13 cellular contexts compared by ENCODE assay signal in the genomic region with DNA sequence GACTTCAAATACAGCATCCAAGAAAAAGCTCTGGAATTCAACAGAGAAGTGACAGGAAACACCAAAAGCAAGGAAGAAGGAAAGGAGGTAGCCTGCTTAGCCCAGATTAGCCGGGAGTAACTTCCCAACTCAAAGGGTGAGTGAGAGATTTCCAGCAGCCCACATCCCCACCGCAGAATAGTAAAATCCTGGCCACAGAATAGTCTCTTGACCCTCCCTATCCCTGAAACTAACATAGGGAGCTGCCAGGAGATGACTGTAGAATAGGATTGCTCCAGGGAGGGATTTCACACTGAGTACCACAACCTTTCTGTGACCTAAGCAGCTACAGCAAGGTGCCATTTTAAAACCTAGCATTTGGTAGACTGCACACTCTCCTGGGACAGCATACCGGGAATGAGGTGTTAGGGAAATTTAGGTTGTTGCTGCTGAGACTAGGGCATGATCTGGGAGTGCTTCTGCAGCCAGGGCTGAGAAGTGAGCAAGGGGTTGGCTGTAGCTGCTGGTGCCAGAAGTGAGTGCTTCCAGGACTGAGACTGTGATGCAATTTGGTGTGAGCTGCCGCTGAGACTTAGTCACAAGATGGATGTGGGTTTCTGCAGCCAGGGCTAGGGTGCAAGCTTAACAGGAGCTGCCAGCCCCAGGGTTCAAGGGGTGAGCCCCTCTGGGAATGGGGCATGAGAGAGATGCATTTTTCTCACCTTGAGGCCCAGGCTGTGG.
DNase-seq lines count a peak whose midpoint lies in the region; ATAC-seq, FAIRE-seq and TF ChIP-seq lines count a peak whose summit lies in the region.
"Had no signal": no experiment of that assay in that cellular context is flagged by ENCODE, and none has a peak within 500 bp of the region (broad histone marks: within the 10 kb centered on the region; RNA-seq: fewer than 3 reads in every experiment).

No MANE protein-coding gene starts in this region.

- peak overlapping the region; percentile 8; the same call in 1 of the 2 replicates for H4K91ac ChIP-seq in IMR-90 (ENCODE audit: insufficient read depth, low read depth, low read length)

- H2AFZ ChIP-seq in IMR-90 (replicated peaks; ENCODE audit: low read length, poor library complexity) = peak overlapping the region; percentile 1

- H3K4me1 Mint-ChIP-seq in neural crest cell (no peaks in the 10 kb centered on the region), T-cell (no peaks in the 10 kb centered on the region)
- no peaks in the 10 kb centered on the region for H3K4me1 Mint-ChIP-seq in activated CD4-positive, alpha-beta memory T cell treated with anti-CD3 and anti-CD28 coated beads for 36 hours (ENCODE audit: low read depth)
- H3K4me1 Mint-ChIP-seq: B cell had no signal

- peak overlapping the region; percentile 10; the same call in 1 of the 2 replicates for H3K14ac ChIP-seq in IMR-90 (replicated peaks; ENCODE audit: low read depth, low read length)

- no peak overlapping the region for H4K5ac ChIP-seq in IMR-90 (ENCODE audit: low read depth, low read length)

- CTCF ChIA-PET in IMR-90 (lab: Yijun Ruan, JAX) = no interaction called here
- CTCF ChIA-PET in activated CD4-positive, alpha-beta memory T cell treated with anti-CD3 and anti-CD28 coated beads for 36 hours (lab: Charles Lee) = no interaction called here
- CTCF ChIA-PET in T-cell (lab: Charles Lee) = no interaction called here

- no peak overlapping the region for H3K4ac ChIP-seq in IMR-90 (ENCODE audit: low read depth, low read length)

- no peaks in the 10 kb centered on the region for H3K9me1 ChIP-seq in IMR-90 (ENCODE audit: insufficient read depth, low read length)

- H2AK9ac ChIP-seq in IMR-90 (replicated peaks; ENCODE audit: low read depth, low read length, poor library complexity) = peak overlapping the region; percentile 7

- H3K27me3 ChIP-seq in IMR-90 (ENCODE audit: control insufficient read depth, insufficient read depth, low read length) (no peaks in the 10 kb centered on the region), bronchial epithelial cell (ENCODE audit: control insufficient read depth, insufficient read depth, low read length) (no peaks in the 10 kb centered on the region), Peyer's patch (no peaks in the 10 kb centered on the region)

- in situ Hi-C loops in IMR-90 (cut with MboI; ENCODE audit: low sequenced_read_pairs) = no loop called here

- H3K18ac ChIP-seq in IMR-90 (ENCODE audit: low read depth, low read length) = no peak overlapping the region

- H3K9ac ChIP-seq in IMR-90 (ENCODE audit: low read depth, low read length) = no peak overlapping the region

- H3K9me3 Mint-ChIP-seq in neural crest cell (peaks cover 21% of the 10 kb centered on the region), T-cell (peaks cover 16 to 38% (median 29%) of the 10 kb centered on the region in 3 donors)
- peaks cover 39% of the 10 kb centered on the region for H3K9me3 Mint-ChIP-seq in activated CD4-positive, alpha-beta memory T cell treated with anti-CD3 and anti-CD28 coated beads for 36 hours

- no peaks in the 10 kb centered on the region; the same call in 1 of the 2 replicates for H4K20me1 ChIP-seq in IMR-90 (ENCODE audit: insufficient read depth, low read length)

- H3K9me3 ChIP-seq in IMR-90 (ENCODE audit: control insufficient read depth, insufficient read depth, low read length) (peaks cover 17% of the 10 kb centered on the region), Peyer's patch (peaks cover 0 to 11% (median 0%) of the 10 kb centered on the region in 4 donors)

- no peak overlapping the region; the same call in 1 of the 2 replicates for H3K4me2 ChIP-seq in IMR-90 (ENCODE audit: low read depth, low read length)

- no peak overlapping the region for H2BK5ac ChIP-seq in IMR-90 (ENCODE audit: low read depth, low read length, poor library complexity, severe bottlenecking)

- intact Hi-C loops in IMR-90 (cut with micrococcal nuclease) = no loop called here
- intact Hi-C loops in activated CD4-positive, alpha-beta memory T cell treated with anti-CD3 and anti-CD28 coated beads for 36 hours (cut with micrococcal nuclease) = no loop called here

- H3K27ac ChIP-seq in IMR-90 (ENCODE audit: insufficient read depth, low read length) (peak overlapping the region; percentile 18; the same call in 1 of the 2 replicates), Peyer's patch (no peak overlapping the region)
- H3K27ac ChIP-seq: WERI-Rb-1 had no signal

- H3K36me3 ChIP-seq in IMR-90 (ENCODE audit: control insufficient read depth, insufficient read depth, low read length) (no peaks in the 10 kb centered on the region), bronchial epithelial cell (ENCODE audit: control insufficient read depth, insufficient read depth, low read length) (no peaks in the 10 kb centered on the region), Peyer's patch (no peaks in the 10 kb centered on the region)
- H3K36me3 ChIP-seq: WERI-Rb-1 had no signal

- no peaks in the 10 kb centered on the region for H3K79me1 ChIP-seq in IMR-90 (ENCODE audit: low read depth in 1 of 2, low read length in 2 of 2)

- H3K4me3 ChIP-seq in AG09309 (ENCODE audit: control insufficient read depth, low read depth, low read length) (no peak overlapping the region), IMR-90 (ENCODE audit: insufficient read depth, low read depth, low read length) (no peak overlapping the region), bronchial epithelial cell (ENCODE audit: low read depth, low read length) (no peak overlapping the region), Peyer's patch (no peak overlapping the region)

- no peak for TF ChIP-seq CTCF in AG09309 (IDR thresholded peaks at IDR 0.05; ENCODE audit: control insufficient read depth, insufficient read depth, low read depth, low read length, missing control alignments)
- no peak for TF ChIP-seq CTCF in IMR-90 (conservative IDR thresholded peaks at IDR 0.05; ENCODE audit: low read depth, low read length)
- no peak for TF ChIP-seq CTCF in bronchial epithelial cell (IDR thresholded peaks at IDR 0.05; ENCODE audit: insufficient read depth, low read length, severe bottlenecking)
- TF ChIP-seq CTCF in neural crest cell (conservative IDR thresholded peaks at IDR 0.05) = no peak
- TF ChIP-seq CTCF in Peyer's patch (IDR thresholded peaks at IDR 0.05) = no peak

- H3K4me1 ChIP-seq in IMR-90 (ENCODE audit: control insufficient read depth, insufficient read depth, low read length) (peaks cover 14% of the 10 kb centered on the region), Peyer's patch (no peaks in the 10 kb centered on the region)

- peak; percentile 86 for DNase-seq in AG09309 (ENCODE audit: low read depth)
- DNase-seq in IMR-90 = peak; percentile 79
- peak; percentile 29 for DNase-seq in bronchial epithelial cell (ENCODE audit: low read depth)
- DNase-seq in neural crest cell (ENCODE audit: low read depth, low spot score) = no peak
- no peak for DNase-seq in Peyer's patch
- no peak for DNase-seq in activated CD4-positive, alpha-beta memory T cell treated with anti-CD3 and anti-CD28 coated beads for 36 hours
- no peak for DNase-seq in T-cell
- DNase-seq: NCI-H187; NCI-H774; stimulated activated CD4-positive, alpha-beta T cell treated with anti-CD3 and anti-CD28 coated beads, Interleukin-15, amount 100 ng/mL, for 24 hours; WERI-Rb-1 had no signal

- BruUV-seq in IMR-90 (replicated peaks; lab: Mats Ljungman, UMichigan) = no TSS peak

- peak overlapping the region; percentile 17; the same call in 1 of the 2 replicates for H2AK5ac ChIP-seq in IMR-90 (ENCODE audit: low read depth, low read length)

- dilution Hi-C loops in IMR-90 (cut with HindIII; ENCODE audit: low sequenced_read_pairs, unreplicated experiment) = no loop called here

- FAIRE-seq in bronchial epithelial cell (lab: Jason Lieb, UNC) = peak; percentile 23

- TF ChIP-seq RAD21 in IMR-90 (IDR thresholded peaks at IDR 0.05; ENCODE audit: low read length) = no peak

- H3K36me3 Mint-ChIP-seq in neural crest cell (ENCODE audit: low read depth) = peaks cover 8% of the 10 kb centered on the region
- H3K36me3 Mint-ChIP-seq in activated CD4-positive, alpha-beta memory T cell treated with anti-CD3 and anti-CD28 coated beads for 36 hours = peaks cover 6% of the 10 kb centered on the region
- no peaks in the 10 kb centered on the region for H3K36me3 Mint-ChIP-seq in T-cell

- TF ChIP-seq POLR2A in IMR-90 (IDR thresholded peaks at IDR 0.05; ENCODE audit: low read depth, low read length) = no peak
- no peak for TF ChIP-seq POLR2A in Peyer's patch (IDR thresholded peaks at IDR 0.05)

- WGBS in IMR-90 (ENCODE audit: extremely low coverage in 2 of 2, insufficient read length in 1 of 2), 2 experiments = 36% methylated on average over 2 of the region's 4 CpGs; no CpG with 5 or more reads in 1 of the 2 experiments

- H3K23ac ChIP-seq in IMR-90 (ENCODE audit: low read depth, low read length) = no peak overlapping the region

- H2BK120ac ChIP-seq in IMR-90 (ENCODE audit: low read depth, low read length) = peak overlapping the region; percentile 30; the same call in 1 of the 2 replicates

- POLR2A ChIA-PET in IMR-90 (lab: Charles Lee; ENCODE audit: unreplicated experiment) (no interaction called here), T-cell (lab: Charles Lee) (no interaction called here)
- POLR2A ChIA-PET in activated CD4-positive, alpha-beta memory T cell treated with anti-CD3 and anti-CD28 coated beads for 36 hours (lab: Charles Lee) = no interaction called here

- H3K27ac Mint-ChIP-seq in neural crest cell (ENCODE audit: unreplicated experiment) (peak overlapping the region; percentile 35), T-cell (no peak overlapping the region)
- no peak overlapping the region for H3K27ac Mint-ChIP-seq in activated CD4-positive, alpha-beta memory T cell treated with anti-CD3 and anti-CD28 coated beads for 36 hours
- H3K27ac Mint-ChIP-seq: B cell had no signal

- H2BK20ac ChIP-seq in IMR-90 (ENCODE audit: low read depth, low read length) = no peak overlapping the region; the same call in 1 of the 2 replicates

- no peak overlapping the region for H3K56ac ChIP-seq in IMR-90 (ENCODE audit: extremely low read depth, insufficient read depth, low read length)

- H4K8ac ChIP-seq in IMR-90 (ENCODE audit: low read depth in 2 of 2, low read length in 2 of 2) = peak overlapping the region in 1 of 2 experiments; percentile 6; a peak in 1 of 4 replicates

- H3K27me3 Mint-ChIP-seq in neural crest cell (ENCODE audit: low read depth) = no peaks in the 10 kb centered on the region
- H3K27me3 Mint-ChIP-seq in activated CD4-positive, alpha-beta memory T cell treated with anti-CD3 and anti-CD28 coated beads for 36 hours = no peaks in the 10 kb centered on the region
- peaks cover 0 to 7% of the 10 kb centered on the region in 2 donors for H3K27me3 Mint-ChIP-seq in T-cell
- H3K27me3 Mint-ChIP-seq: B cell had no signal

- ATAC-seq in IMR-90 (ENCODE audit: low read depth) (peak; percentile 81), T-cell (replicated peaks in 1 of 4) (no peak), GM21723 (IDR thresholded peaks at IDR 0.05; ENCODE audit: unreplicated experiment) (no peak)

- H2BK15ac ChIP-seq in IMR-90 (ENCODE audit: low read depth, low read length) = peak overlapping the region; percentile 40; the same call in 1 of the 3 replicates

- H3K4me3 Mint-ChIP-seq in neural crest cell (no peak overlapping the region), T-cell (no peak overlapping the region)
- no peak overlapping the region for H3K4me3 Mint-ChIP-seq in activated CD4-positive, alpha-beta memory T cell treated with anti-CD3 and anti-CD28 coated beads for 36 hours
- H3K4me3 Mint-ChIP-seq: B cell had no signal

TF ChIP-seq in IMR-90, 13 proteins besides CTCF, POLR2A, EP300 and RAD21 (continues in another document):
- no peak for TF ChIP-seq RFX5 (IDR thresholded peaks at IDR 0.05; ENCODE audit: low read depth, low read length)

Comparison
In these comparisons a context has a peak if more than half of its experiments do, and no peak if none do; other contexts are left out.
1. DNase-seq: peak in AG09309 (single experiment), IMR-90 (single experiment) and bronchial epithelial cell (single experiment); none in neural crest cell (single experiment), Peyer's patch (0 of 3), activated CD4-positive, alpha-beta memory T cell treated with anti-CD3 and anti-CD28 coated beads for 36 hours (single experiment) and T-cell (0 of 34).